8 cellular contexts compared by ENCODE assay signal in the genomic region with DNA sequence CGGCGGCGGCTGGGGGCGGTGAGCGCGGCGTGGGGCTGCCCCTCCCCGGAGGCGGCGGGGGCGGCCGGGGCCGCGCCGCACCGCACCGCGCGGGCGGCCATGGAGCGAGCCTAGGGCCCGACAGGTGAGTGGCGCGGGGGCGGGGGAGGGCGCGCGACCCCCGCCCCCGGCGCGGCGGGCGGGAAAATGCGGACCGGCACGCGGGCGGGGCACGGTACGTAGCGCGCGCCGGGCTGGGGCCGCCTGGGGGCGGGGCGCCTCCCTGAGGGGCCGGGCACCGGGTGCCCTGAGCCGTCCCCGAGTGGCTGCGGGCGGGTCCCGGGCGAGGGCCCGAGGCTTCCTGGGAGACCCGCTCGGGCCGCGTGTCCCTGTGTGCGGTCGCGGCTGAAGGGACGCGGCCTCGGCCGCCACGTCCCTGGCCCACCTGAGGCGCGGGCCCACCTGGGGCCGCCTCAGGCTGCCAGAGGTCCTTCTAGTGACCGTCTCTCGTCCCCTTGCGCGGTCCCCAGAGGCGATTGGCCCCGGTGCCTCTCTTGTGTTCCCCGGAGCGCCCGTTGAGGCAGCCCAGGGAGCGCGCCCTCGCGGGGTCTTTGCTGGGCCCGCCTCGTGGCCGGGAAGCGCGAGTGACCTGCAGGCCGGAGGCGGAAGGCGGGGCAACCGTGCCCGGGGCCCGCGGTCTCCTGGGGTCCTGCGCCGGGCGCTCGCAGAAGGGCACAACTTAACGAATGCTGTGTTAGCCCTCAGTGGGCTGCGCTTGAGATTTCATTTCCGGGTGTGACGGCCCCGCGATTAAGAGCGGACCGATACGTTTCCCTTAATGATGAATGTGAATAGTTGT. TPM values are rescaled to one million over a fixed set of nuclear protein-coding genes. Genes with fewer than 3 reads are reported as not detected.
DNase-seq lines count a peak whose midpoint lies in the region; ATAC-seq and TF ChIP-seq lines count a peak whose summit lies in the region.

No MANE protein-coding gene starts in this region.

- no peaks in the 10 kb centered on the region for H3K27me3 ChIP-seq in lower lobe of right lung (ENCODE audit: low read depth)

- DNase-seq in Ammon's horn (ENCODE audit: low spot score): peak; percentile 61
- peak; percentile 41 for DNase-seq in NCI-H446 treated with DMSO at 0.1 percent for 48 hours (lab: John Stamatoyannopoulos, UW)
- DNase-seq in activated CD4-positive, alpha-beta T cell treated with anti-CD3 and anti-CD28 coated beads, Interleukin-2, amount 50 U/mL, for 1 hour: peak; percentile 68
- peak; percentile 90 for DNase-seq in lower lobe of right lung
- peak; percentile 47 to 61 (median 56) for DNase-seq in stimulated activated CD4-positive, alpha-beta T cell treated with anti-CD3 and anti-CD28 coated beads, TNF-alpha, amount 100 ng/mL, for 4 hours (ENCODE audit: low read depth in 3 of 3)

- peaks cover 1% of the 10 kb centered on the region for H3K27me3 Mint-ChIP-seq in dendritic cell treated with granulocyte-macrophage colony-stimulating factor and Interleukin-4, amounts not matched to agents 40 ng/mL and 50 ng/mL, for 4 days

- peak overlapping the region; percentile 92 for H3K4me3 ChIP-seq in lower lobe of right lung

- TF ChIP-seq CTCF in lower lobe of right lung (IDR thresholded peaks at IDR 0.05): no peak

- peak overlapping the region; percentile 81 for H3K4me3 Mint-ChIP-seq in dendritic cell treated with granulocyte-macrophage colony-stimulating factor and Interleukin-4, amounts not matched to agents 40 ng/mL and 50 ng/mL, for 4 days

- H3K36me3 ChIP-seq in lower lobe of right lung: no peaks in the 10 kb centered on the region

- peaks cover 71% of the 10 kb centered on the region for H3K4me1 Mint-ChIP-seq in dendritic cell treated with granulocyte-macrophage colony-stimulating factor and Interleukin-4, amounts not matched to agents 40 ng/mL and 50 ng/mL, for 4 days (ENCODE audit: low read depth)

- peaks cover 37% of the 10 kb centered on the region for H3K4me1 ChIP-seq in lower lobe of right lung

- peak; percentile 77 for ATAC-seq in GM19023 (IDR thresholded peaks at IDR 0.05; ENCODE audit: unreplicated experiment)
- peak; percentile 70 for ATAC-seq in HG03159 (IDR thresholded peaks at IDR 0.05; ENCODE audit: unreplicated experiment)
- ATAC-seq in lower lobe of right lung: peak; percentile 95

- intact Hi-C loops in dendritic cell treated with granulocyte-macrophage colony-stimulating factor and Interleukin-4, amounts not matched to agents 40 ng/mL and 50 ng/mL, for 4 days (cut with micrococcal nuclease): loop anchor here (1.0 to 5.0 kb wide), 3 partner anchors 9 to 989 kb away; a partner anchor contains a TSS
- intact Hi-C loops in lower lobe of right lung (cut with DNase I): no loop called here

- no peaks in the 10 kb centered on the region for H3K9me3 Mint-ChIP-seq in dendritic cell treated with granulocyte-macrophage colony-stimulating factor and Interleukin-4, amounts not matched to agents 40 ng/mL and 50 ng/mL, for 4 days

- peak overlapping the region; percentile 98 for H3K27ac ChIP-seq in lower lobe of right lung

- peaks cover 5% of the 10 kb centered on the region for H3K36me3 Mint-ChIP-seq in dendritic cell treated with granulocyte-macrophage colony-stimulating factor and Interleukin-4, amounts not matched to agents 40 ng/mL and 50 ng/mL, for 4 days (ENCODE audit: low read depth)

- no peaks in the 10 kb centered on the region for H3K9me3 ChIP-seq in lower lobe of right lung

- peak overlapping the region; percentile 84 for H3K27ac Mint-ChIP-seq in dendritic cell treated with granulocyte-macrophage colony-stimulating factor and Interleukin-4, amounts not matched to agents 40 ng/mL and 50 ng/mL, for 4 days

RNA-seq across cellular contexts. Expression of a gene that starts 0.5 kb away (rescaled TPM):
- 38.2 TPM for total RNA-seq in lower lobe of right lung

RNA-seq across cellular contexts. Expression of a gene that starts 55.7 kb away (rescaled TPM):
- 24.3 TPM for total RNA-seq in lower lobe of right lung

Comparison
In these comparisons a context has a peak if more than half of its experiments do, and no peak if none do; other contexts are left out.
1. Peak in every context shown above with its lines: DNase-seq, ATAC-seq, H3K4me3 ChIP-seq and H3K27ac ChIP-seq.